Comparison of ENCODE assay signal across 1 cellular context in genomic region chr17:8176197-8176940, GRCh38.
TF ChIP-seq lines count a peak whose summit lies in the region.

Gene TMEM107, minus strand, starts transcription at chr17:8176380. Its CDS starts 94 bp downstream, at chr17:8176286.

TF ChIP-seq in HepG2, 621 proteins besides CTCF, POLR2A, EP300 and RAD21 (continued from another document and continues in another):
- TF ChIP-seq, protein P1, sequence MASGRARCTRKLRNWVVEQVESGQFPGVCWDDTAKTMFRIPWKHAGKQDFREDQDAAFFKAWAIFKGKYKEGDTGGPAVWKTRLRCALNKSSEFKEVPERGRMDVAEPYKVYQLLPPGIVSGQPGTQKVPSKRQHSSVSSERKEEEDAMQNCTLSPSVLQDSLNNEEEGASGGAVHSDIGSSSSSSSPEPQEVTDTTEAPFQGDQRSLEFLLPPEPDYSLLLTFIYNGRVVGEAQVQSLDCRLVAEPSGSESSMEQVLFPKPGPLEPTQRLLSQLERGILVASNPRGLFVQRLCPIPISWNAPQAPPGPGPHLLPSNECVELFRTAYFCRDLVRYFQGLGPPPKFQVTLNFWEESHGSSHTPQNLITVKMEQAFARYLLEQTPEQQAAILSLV (CRISPR knock-in tag; IDR thresholded peaks at IDR 0.05; ENCODE audit: borderline replicate concordance), result peak; percentile 48; the same call in 1 of the 2 replicates
- no peak for TF ChIP-seq IRF2 (CRISPR knock-in tag; IDR thresholded peaks at IDR 0.05)
- TF ChIP-seq SMAD3 (CRISPR knock-in tag; IDR thresholded peaks at IDR 0.05), result no peak
- no peak for TF ChIP-seq ZNF543 (CRISPR knock-in tag; IDR thresholded peaks at IDR 0.05)
- no peak for TF ChIP-seq ZNF350 (CRISPR knock-in tag; IDR thresholded peaks at IDR 0.05; ENCODE audit: borderline replicate concordance, low read depth)
- no peak; the same call in 1 of the 2 replicates for TF ChIP-seq ESRRA (CRISPR knock-in tag; IDR thresholded peaks at IDR 0.05; ENCODE audit: low read depth)
- no peak for TF ChIP-seq PITX1 (CRISPR knock-in tag; IDR thresholded peaks at IDR 0.05)
- no peak for TF ChIP-seq ZBTB3 (CRISPR knock-in tag; IDR thresholded peaks at IDR 0.05; ENCODE audit: borderline replicate concordance, low read depth)
- no peak for TF ChIP-seq RNF2 (conservative IDR thresholded peaks at IDR 0.05; ENCODE audit: low read depth)
- peak; percentile 45; the same call in 1 of the 2 replicates for TF ChIP-seq ZNF564 (CRISPR knock-in tag; IDR thresholded peaks at IDR 0.05)
- no peak for TF ChIP-seq PCBP2 (optimal IDR thresholded peaks at IDR 0.05; ENCODE audit: low read depth, low read length, poor library complexity, severe bottlenecking)
- peak; percentile 67; the same call in 1 of the 2 replicates for TF ChIP-seq ZNF605 (CRISPR knock-in tag; IDR thresholded peaks at IDR 0.05)
- TF ChIP-seq DMTF1 (CRISPR knock-in tag; IDR thresholded peaks at IDR 0.05), result no peak
- 0 out of 2 replicates have a peak, but pooled peaks have one; percentile 22 for TF ChIP-seq ZNF230 (CRISPR knock-in tag; IDR thresholded peaks at IDR 0.05)
- TF ChIP-seq, protein P2, sequence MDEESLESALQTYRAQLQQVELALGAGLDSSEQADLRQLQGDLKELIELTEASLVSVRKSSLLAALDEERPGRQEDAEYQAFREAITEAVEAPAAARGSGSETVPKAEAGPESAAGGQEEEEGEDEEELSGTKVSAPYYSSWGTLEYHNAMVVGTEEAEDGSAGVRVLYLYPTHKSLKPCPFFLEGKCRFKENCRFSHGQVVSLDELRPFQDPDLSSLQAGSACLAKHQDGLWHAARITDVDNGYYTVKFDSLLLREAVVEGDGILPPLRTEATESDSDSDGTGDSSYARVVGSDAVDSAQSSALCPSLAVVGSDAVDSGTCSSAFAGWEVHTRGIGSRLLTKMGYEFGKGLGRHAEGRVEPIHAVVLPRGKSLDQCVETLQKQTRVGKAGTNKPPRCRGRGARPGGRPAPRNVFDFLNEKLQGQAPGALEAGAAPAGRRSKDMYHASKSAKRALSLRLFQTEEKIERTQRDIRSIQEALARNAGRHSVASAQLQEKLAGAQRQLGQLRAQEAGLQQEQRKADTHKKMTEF (CRISPR knock-in tag; IDR thresholded peaks at IDR 0.05), result peak; percentile 41; the same call in 1 of the 2 replicates
- peak; percentile 16 for TF ChIP-seq NFYB (CRISPR knock-in tag; IDR thresholded peaks at IDR 0.05)
- TF ChIP-seq E2F5 (CRISPR knock-in tag; conservative IDR thresholded peaks at IDR 0.05), result peak; percentile 66
- peak; percentile 91 for TF ChIP-seq TFDP2 (CRISPR knock-in tag; IDR thresholded peaks at IDR 0.05)
- peak; percentile 48; the same call in 1 of the 2 replicates for TF ChIP-seq GFI1 (CRISPR knock-in tag; IDR thresholded peaks at IDR 0.05; ENCODE audit: borderline replicate concordance)
- TF ChIP-seq SNAPC2 (CRISPR knock-in tag; IDR thresholded peaks at IDR 0.05), result no peak
- TF ChIP-seq, protein P3, sequence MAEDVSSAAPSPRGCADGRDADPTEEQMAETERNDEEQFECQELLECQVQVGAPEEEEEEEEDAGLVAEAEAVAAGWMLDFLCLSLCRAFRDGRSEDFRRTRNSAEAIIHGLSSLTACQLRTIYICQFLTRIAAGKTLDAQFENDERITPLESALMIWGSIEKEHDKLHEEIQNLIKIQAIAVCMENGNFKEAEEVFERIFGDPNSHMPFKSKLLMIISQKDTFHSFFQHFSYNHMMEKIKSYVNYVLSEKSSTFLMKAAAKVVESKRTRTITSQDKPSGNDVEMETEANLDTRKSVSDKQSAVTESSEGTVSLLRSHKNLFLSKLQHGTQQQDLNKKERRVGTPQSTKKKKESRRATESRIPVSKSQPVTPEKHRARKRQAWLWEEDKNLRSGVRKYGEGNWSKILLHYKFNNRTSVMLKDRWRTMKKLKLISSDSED (CRISPR knock-in tag; IDR thresholded peaks at IDR 0.05), result no peak
- TF ChIP-seq ZFP41 (CRISPR knock-in tag; IDR thresholded peaks at IDR 0.05; ENCODE audit: borderline replicate concordance), result no peak
- TF ChIP-seq ZSCAN21 (CRISPR knock-in tag; IDR thresholded peaks at IDR 0.05; ENCODE audit: borderline replicate concordance), result peak; percentile 86; the same call in 1 of the 2 replicates
- TF ChIP-seq ZNF331 (CRISPR knock-in tag; IDR thresholded peaks at IDR 0.05), result 0 out of 2 replicates have a peak, but pooled peaks have one; percentile 10
- 0 out of 2 replicates have a peak, but pooled peaks have one; percentile 21 for TF ChIP-seq ZNF879 (CRISPR knock-in tag; IDR thresholded peaks at IDR 0.05)
- TF ChIP-seq, protein P4, sequence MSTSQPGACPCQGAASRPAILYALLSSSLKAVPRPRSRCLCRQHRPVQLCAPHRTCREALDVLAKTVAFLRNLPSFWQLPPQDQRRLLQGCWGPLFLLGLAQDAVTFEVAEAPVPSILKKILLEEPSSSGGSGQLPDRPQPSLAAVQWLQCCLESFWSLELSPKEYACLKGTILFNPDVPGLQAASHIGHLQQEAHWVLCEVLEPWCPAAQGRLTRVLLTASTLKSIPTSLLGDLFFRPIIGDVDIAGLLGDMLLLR (CRISPR knock-in tag; IDR thresholded peaks at IDR 0.05), result no peak; the same call in 1 of the 2 replicates
- TF ChIP-seq ZNF407 (CRISPR knock-in tag; IDR thresholded peaks at IDR 0.05; ENCODE audit: not compliant biosample characterization), result no peak
- TF ChIP-seq ZNF782 (CRISPR knock-in tag; IDR thresholded peaks at IDR 0.05; ENCODE audit: borderline replicate concordance), result peak; percentile 10; the same call in 1 of the 2 replicates
- TF ChIP-seq, protein P5, sequence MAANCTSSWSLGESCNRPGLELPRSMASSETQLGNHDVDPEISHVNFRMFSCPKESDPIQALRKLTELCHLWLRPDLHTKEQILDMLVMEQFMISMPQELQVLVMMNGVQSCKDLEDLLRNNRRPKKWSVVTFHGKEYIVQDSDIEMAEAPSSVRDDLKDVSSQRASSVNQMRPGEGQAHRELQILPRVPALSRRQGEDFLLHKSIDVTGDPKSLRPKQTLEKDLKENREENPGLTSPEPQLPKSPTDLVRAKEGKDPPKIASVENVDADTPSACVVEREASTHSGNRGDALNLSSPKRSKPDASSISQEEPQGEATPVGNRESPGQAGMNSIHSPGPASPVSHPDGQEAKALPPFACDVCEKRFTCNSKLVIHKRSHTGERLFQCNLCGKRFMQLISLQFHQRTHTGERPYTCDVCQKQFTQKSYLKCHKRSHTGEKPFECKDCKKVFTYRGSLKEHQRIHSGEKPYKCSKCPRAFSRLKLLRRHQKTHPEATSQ (CRISPR knock-in tag; IDR thresholded peaks at IDR 0.05; ENCODE audit: borderline replicate concordance), result no peak
- TF ChIP-seq ZNF670 (CRISPR knock-in tag; IDR thresholded peaks at IDR 0.05; ENCODE audit: borderline replicate concordance), result no peak
- TF ChIP-seq ZNF296 (CRISPR knock-in tag; conservative IDR thresholded peaks at IDR 0.05), result 0 out of 2 replicates have a peak, but pooled peaks have one; percentile 39
- TF ChIP-seq PCBP1 (IDR thresholded peaks at IDR 0.05; ENCODE audit: borderline replicate concordance, low read depth, low read length), result peak; percentile 58; the same call in 1 of the 2 replicates
- TF ChIP-seq NAIF1 (CRISPR knock-in tag; IDR thresholded peaks at IDR 0.05; ENCODE audit: borderline replicate concordance), result no peak; the same call in 1 of the 2 replicates
- TF ChIP-seq, protein P6, sequence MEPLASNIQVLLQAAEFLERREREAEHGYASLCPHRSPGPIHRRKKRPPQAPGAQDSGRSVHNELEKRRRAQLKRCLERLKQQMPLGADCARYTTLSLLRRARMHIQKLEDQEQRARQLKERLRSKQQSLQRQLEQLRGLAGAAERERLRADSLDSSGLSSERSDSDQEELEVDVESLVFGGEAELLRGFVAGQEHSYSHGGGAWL (CRISPR knock-in tag; IDR thresholded peaks at IDR 0.05), result peak; percentile 27; the same call in 1 of the 2 replicates
- no peak for TF ChIP-seq TRIM24 (CRISPR knock-in tag; IDR thresholded peaks at IDR 0.05)
- no peak for TF ChIP-seq NR2C2 (CRISPR knock-in tag; IDR thresholded peaks at IDR 0.05; ENCODE audit: borderline replicate concordance)
- TF ChIP-seq KMT2A (CRISPR knock-in tag; IDR thresholded peaks at IDR 0.05), result no peak
- no peak for TF ChIP-seq CHD4 (IDR thresholded peaks at IDR 0.05; ENCODE audit: borderline replicate concordance, low read length)
- TF ChIP-seq ASH2L (IDR thresholded peaks at IDR 0.05; ENCODE audit: insufficient read length, low read depth, low read length), result peak; percentile 64
- TF ChIP-seq NCOA2 (CRISPR knock-in tag; IDR thresholded peaks at IDR 0.05), result no peak
- TF ChIP-seq ZNF746 (CRISPR knock-in tag; IDR thresholded peaks at IDR 0.05), result 0 out of 2 replicates have a peak, but pooled peaks have one; percentile 22
- TF ChIP-seq ZNF432 (CRISPR knock-in tag; IDR thresholded peaks at IDR 0.05; ENCODE audit: borderline replicate concordance), result no peak
